Comparison of ENCODE assay signal across 9 cellular contexts in the genomic region with DNA sequence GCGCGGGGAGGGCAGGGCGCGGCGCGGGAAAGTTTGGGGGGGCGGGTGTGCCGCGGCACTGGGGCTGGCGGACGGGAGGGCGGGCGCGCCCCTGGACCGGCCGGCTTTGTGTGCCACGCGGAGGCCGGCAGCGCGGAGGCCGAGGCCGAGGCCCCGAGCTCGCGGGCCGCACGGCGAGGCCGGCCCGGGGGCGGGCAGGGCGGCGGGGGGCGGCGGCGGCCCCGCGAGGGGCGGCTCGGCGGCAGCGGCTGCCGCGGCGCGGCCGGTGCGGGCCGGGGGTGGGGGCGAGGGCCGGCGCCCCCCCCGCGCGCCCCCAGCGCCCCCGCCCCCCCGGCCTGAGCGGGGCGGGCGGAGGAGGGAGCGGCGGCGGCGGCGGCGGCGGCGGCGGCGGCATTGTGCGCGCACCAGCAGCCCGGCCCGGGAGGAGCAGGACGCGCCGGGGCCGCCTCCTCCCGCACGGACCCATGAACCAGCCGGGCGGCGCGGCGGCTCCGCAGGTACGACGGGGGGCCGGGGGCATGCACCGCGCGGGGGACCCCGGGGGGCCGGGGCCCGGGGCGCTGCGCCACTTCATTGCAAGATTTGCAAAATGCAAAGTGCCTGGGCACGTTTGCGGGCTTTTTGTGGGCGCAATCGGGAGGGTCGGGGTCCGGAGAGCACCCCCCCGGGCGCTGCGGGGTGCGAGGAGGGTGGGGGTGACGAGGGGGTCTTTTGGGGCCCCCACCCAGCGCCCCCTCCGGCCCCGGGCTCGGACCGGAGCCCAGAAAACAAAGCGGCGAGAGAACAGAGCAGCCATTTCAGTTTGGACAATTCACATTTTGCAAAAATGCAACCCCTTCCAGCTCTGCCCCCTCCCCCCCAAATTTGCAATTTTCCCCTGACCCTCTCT. TPM values are rescaled to one million over a fixed set of nuclear protein-coding genes. Genes with fewer than 3 reads are reported as not detected.
DNase-seq lines count a peak whose midpoint lies in the region; ATAC-seq and TF ChIP-seq lines count a peak whose summit lies in the region.
"Had no signal": no experiment of that assay in that cellular context is flagged by ENCODE, and none has a peak within 500 bp of the region (broad histone marks: within the 10 kb centered on the region; RNA-seq: fewer than 3 reads in every experiment).

A gene with protein sequence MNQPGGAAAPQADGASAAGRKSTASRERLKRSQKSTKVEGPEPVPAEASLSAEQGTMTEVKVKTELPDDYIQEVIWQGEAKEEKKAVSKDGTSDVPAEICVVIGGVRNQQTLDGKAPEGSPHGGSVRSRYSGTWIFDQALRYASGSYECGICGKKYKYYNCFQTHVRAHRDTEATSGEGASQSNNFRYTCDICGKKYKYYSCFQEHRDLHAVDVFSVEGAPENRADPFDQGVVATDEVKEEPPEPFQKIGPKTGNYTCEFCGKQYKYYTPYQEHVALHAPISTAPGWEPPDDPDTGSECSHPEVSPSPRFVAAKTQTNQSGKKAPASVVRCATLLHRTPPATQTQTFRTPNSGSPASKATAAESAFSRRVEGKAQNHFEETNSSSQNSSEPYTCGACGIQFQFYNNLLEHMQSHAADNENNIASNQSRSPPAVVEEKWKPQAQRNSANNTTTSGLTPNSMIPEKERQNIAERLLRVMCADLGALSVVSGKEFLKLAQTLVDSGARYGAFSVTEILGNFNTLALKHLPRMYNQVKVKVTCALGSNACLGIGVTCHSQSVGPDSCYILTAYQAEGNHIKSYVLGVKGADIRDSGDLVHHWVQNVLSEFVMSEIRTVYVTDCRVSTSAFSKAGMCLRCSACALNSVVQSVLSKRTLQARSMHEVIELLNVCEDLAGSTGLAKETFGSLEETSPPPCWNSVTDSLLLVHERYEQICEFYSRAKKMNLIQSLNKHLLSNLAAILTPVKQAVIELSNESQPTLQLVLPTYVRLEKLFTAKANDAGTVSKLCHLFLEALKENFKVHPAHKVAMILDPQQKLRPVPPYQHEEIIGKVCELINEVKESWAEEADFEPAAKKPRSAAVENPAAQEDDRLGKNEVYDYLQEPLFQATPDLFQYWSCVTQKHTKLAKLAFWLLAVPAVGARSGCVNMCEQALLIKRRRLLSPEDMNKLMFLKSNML (plus strand): TSS at position 393 of the 889 bp plus-strand sequence. CDS start 72 bp downstream, at position 465.

- peak within 1 kb of the TSS in 4 of 9 donors; percentile 25 to 73 (median 66) for H3K27ac Mint-ChIP-seq in naive thymus-derived CD4-positive, alpha-beta T cell

- peak within 1 kb of the TSS; percentile 81 to 98 (median 94) for H3K4me3 Mint-ChIP-seq in naive thymus-derived CD4-positive, alpha-beta T cell

- no peaks in the 10 kb centered on the region for H3K9me3 Mint-ChIP-seq in naive thymus-derived CD4-positive, alpha-beta T cell

- no peaks in the 10 kb centered on the region for H3K27me3 ChIP-seq in naive thymus-derived CD4-positive, alpha-beta T cell (ENCODE audit: control insufficient read depth in 2 of 2, insufficient read depth in 2 of 2, low read length in 2 of 2)

- no peak for TF ChIP-seq CTCF in fibroblast of pulmonary artery (IDR thresholded peaks at IDR 0.05; ENCODE audit: low read length, missing control alignments)

- intact Hi-C loops in naive thymus-derived CD4-positive, alpha-beta T cell (cut with micrococcal nuclease): loop anchor here (1.0 to 5.0 kb wide), 4 partner anchors 69 to 604 kb away; no protein-coding TSS in a partner anchor

- peaks cover 3 to 10% (median 7%) of the 10 kb centered on the region in 7 donors for H3K4me1 Mint-ChIP-seq in naive thymus-derived CD4-positive, alpha-beta T cell

- CTCF ChIA-PET in naive thymus-derived CD4-positive, alpha-beta T cell (lab: Charles Lee): no interaction called here

- H3K27ac ChIP-seq in naive thymus-derived CD4-positive, alpha-beta T cell (ENCODE audit: low read depth, low read length): no peak within 1 kb of the TSS
- H3K27ac ChIP-seq: epithelial cell of prostate had no signal

- POLR2A ChIA-PET in naive thymus-derived CD4-positive, alpha-beta T cell (lab: Charles Lee): no interaction called here

- ATAC-seq in naive thymus-derived CD4-positive, alpha-beta T cell: peak; percentile 73
- ATAC-seq in GM21447 (IDR thresholded peaks at IDR 0.05; ENCODE audit: unreplicated experiment): no peak
- ATAC-seq in GM21526 (IDR thresholded peaks at IDR 0.05; ENCODE audit: low FRiP score, unreplicated experiment): no peak

- peak; percentile 31 for DNase-seq in activated CD4-positive, alpha-beta T cell treated with anti-CD3 and anti-CD28 coated beads for 48 hours
- no peak for DNase-seq in activated CD4-positive, alpha-beta T cell treated with anti-CD3 and anti-CD28 coated beads for 4 hours
- peak; percentile 67 for DNase-seq in HuH-7.5 (ENCODE audit: low spot score)
- peak; percentile 60 for DNase-seq in activated CD8-positive, alpha-beta memory T cell treated with anti-CD3 and anti-CD28 coated beads, Interleukin-2, amount 50 U/mL, for 48 hours
- no peak for DNase-seq in fibroblast of pulmonary artery (ENCODE audit: low read depth)
- peak in 5 of 9 donors; percentile 8 to 41 (median 20) for DNase-seq in naive thymus-derived CD4-positive, alpha-beta T cell

- H3K36me3 ChIP-seq in naive thymus-derived CD4-positive, alpha-beta T cell (ENCODE audit: control insufficient read depth in 2 of 3, insufficient read depth in 3 of 3, low read length in 3 of 3): no peaks in the 10 kb centered on the region

- peaks cover 0 to 6% (median 0%) of the 10 kb centered on the region in 5 donors for H3K36me3 Mint-ChIP-seq in naive thymus-derived CD4-positive, alpha-beta T cell

- peak within 1 kb of the TSS; percentile 70 for H3K4me3 ChIP-seq in fibroblast of pulmonary artery (replicated peaks; ENCODE audit: low read depth, low read length)
- peak within 1 kb of the TSS; percentile 52 for H3K4me3 ChIP-seq in naive thymus-derived CD4-positive, alpha-beta T cell (ENCODE audit: low read length)

- peaks cover 0 to 4% of the 10 kb centered on the region in 2 donors for H3K4me1 ChIP-seq in naive thymus-derived CD4-positive, alpha-beta T cell (ENCODE audit: control insufficient read depth in 2 of 2, insufficient read depth in 2 of 2, low read length in 2 of 2)

- no peaks in the 10 kb centered on the region for H3K9me3 ChIP-seq in naive thymus-derived CD4-positive, alpha-beta T cell (ENCODE audit: control insufficient read depth in 2 of 3, low read length in 3 of 3)

- H3K27me3 Mint-ChIP-seq in naive thymus-derived CD4-positive, alpha-beta T cell: peaks cover 12 to 50% (median 34%) of the 10 kb centered on the region in 5 donors

RNA-seq across cellular contexts. Expression of the gene that starts here (rescaled TPM):
- 1 to 10 TPM in 4 of 5 experiments, under 1 TPM in 1; 0.24 to 3.3 (median 1.2) TPM for total RNA-seq in naive thymus-derived CD4-positive, alpha-beta T cell
- under 1 TPM; 0.17 to 0.50 TPM for polyA plus RNA-seq in naive thymus-derived CD4-positive, alpha-beta T cell

Comparison
In these comparisons a context has a peak if more than half of its experiments do, and no peak if none do; other contexts are left out.
1. DNase-seq: peak in activated CD4-positive, alpha-beta T cell treated with anti-CD3 and anti-CD28 coated beads for 48 hours (single experiment), HuH-7.5 (single experiment), activated CD8-positive, alpha-beta memory T cell treated with anti-CD3 and anti-CD28 coated beads, Interleukin-2, amount 50 U/mL, for 48 hours (single experiment) and naive thymus-derived CD4-positive, alpha-beta T cell (5 of 9); none in activated CD4-positive, alpha-beta T cell treated with anti-CD3 and anti-CD28 coated beads for 4 hours (0 of 2) and fibroblast of pulmonary artery (single experiment).